In genomic region chr6:33620584-33621395, GRCh38 we compare ENCODE assay signal across 8 cellular contexts. TPM values are rescaled to one million over a fixed set of nuclear protein-coding genes. Genes with fewer than 3 reads are reported as not detected.
DNase-seq lines count a peak whose midpoint lies in the region; TF ChIP-seq lines count a peak whose summit lies in the region.

Gene ITPR3, plus strand, starts transcription at chr6:33621322. Its CDS starts 281 bp downstream, at chr6:33621603.

- H3K27ac ChIP-seq in dorsolateral prefrontal cortex (peak within 1 kb of the TSS in 22 of 59 donors; percentile 5 to 71 (median 49)), mesenchymal stem cell (ENCODE audit: low read length, poor library complexity, severe bottlenecking) (no peak within 1 kb of the TSS)

- H4K8ac ChIP-seq in mesenchymal stem cell (ENCODE audit: low read length) = peak within 1 kb of the TSS; percentile 92

- H3K4me1 Mint-ChIP-seq in activated CD4-positive, alpha-beta T cell treated with anti-CD3 and anti-CD28 coated beads, Interleukin-2, amount 10 ng/mL, durations not matched to agents 24 days and 14 days = peaks cover 48% of the 10 kb centered on the region

- H4K91ac ChIP-seq in mesenchymal stem cell (ENCODE audit: low read length) = peak within 1 kb of the TSS; percentile 76

- peaks cover 21% of the 10 kb centered on the region for H3K4me1 ChIP-seq in mesenchymal stem cell (ENCODE audit: control insufficient read depth, insufficient read depth, low read depth, low read length)

- no peaks in the 10 kb centered on the region for H3K9me3 ChIP-seq in mesenchymal stem cell (ENCODE audit: control insufficient read depth, low read length)

- peak within 1 kb of the TSS; percentile 71 for H2BK15ac ChIP-seq in mesenchymal stem cell (ENCODE audit: low read depth, poor library complexity, severe bottlenecking)

- H2AK5ac ChIP-seq in mesenchymal stem cell (ENCODE audit: low read length, severe bottlenecking) = no peak within 1 kb of the TSS

- H3K4me3 Mint-ChIP-seq in activated CD4-positive, alpha-beta T cell treated with anti-CD3 and anti-CD28 coated beads, Interleukin-2, amount 10 ng/mL, durations not matched to agents 24 days and 14 days = peak within 1 kb of the TSS; percentile 96

- peak within 1 kb of the TSS; percentile 37 for H2BK5ac ChIP-seq in mesenchymal stem cell (ENCODE audit: low read depth, low read length, poor library complexity, severe bottlenecking)

- H3K36me3 ChIP-seq in mesenchymal stem cell (ENCODE audit: control insufficient read depth in 1 of 2, insufficient read depth in 2 of 2, low read depth in 1 of 2, low read length in 2 of 2) = peaks cover 11 to 20% of the 10 kb centered on the region in 2 experiments

- H2BK120ac ChIP-seq in mesenchymal stem cell (ENCODE audit: low read depth, low read length) = peak within 1 kb of the TSS; percentile 65

- no peak for TF ChIP-seq CTCF in HFF-Myc (IDR thresholded peaks at IDR 0.05; ENCODE audit: low read depth, low read length, missing control alignments)
- TF ChIP-seq CTCF in dorsolateral prefrontal cortex (IDR thresholded peaks at IDR 0.05 in 54 of 56, conservative IDR thresholded peaks at IDR 0.05 in 2 of 56; ENCODE audit: low read depth in 1 of 56, partially characterized antibody in 56 of 56) = no peak

- H2AFZ ChIP-seq in mesenchymal stem cell (ENCODE audit: low read depth, low read length) = peak within 1 kb of the TSS; percentile 70

- H3K4me3 ChIP-seq in GM08714 (ENCODE audit: low read length) (peak within 1 kb of the TSS; percentile 93), HFF-Myc (replicated peaks; ENCODE audit: low read depth, low read length) (peak within 1 kb of the TSS; percentile 61), dorsolateral prefrontal cortex (peak within 1 kb of the TSS; percentile 37 to 73 (median 53)), mesenchymal stem cell (ENCODE audit: insufficient read depth in 1 of 2, low read depth in 1 of 2, low read length in 2 of 2) (peak within 1 kb of the TSS; percentile 74 to 93)

- peak within 1 kb of the TSS; percentile 15 to 42 for H2BK12ac ChIP-seq in mesenchymal stem cell (ENCODE audit: low read length in 2 of 2)

- intact Hi-C loops in activated CD4-positive, alpha-beta T cell treated with anti-CD3 and anti-CD28 coated beads, Interleukin-2, amount 10 ng/mL, durations not matched to agents 24 days and 14 days (cut with micrococcal nuclease) = loop anchor here (1.0 to 5.0 kb wide), 5 partner anchors 36 to 229 kb away; partner anchors contain the start of genes BAK1, CUTA, KIFC1 and ZBTB9
- intact Hi-C loops in dorsolateral prefrontal cortex (cut with DNase I) = no loop called here

- no peaks in the 10 kb centered on the region for H3K9me3 Mint-ChIP-seq in activated CD4-positive, alpha-beta T cell treated with anti-CD3 and anti-CD28 coated beads, Interleukin-2, amount 10 ng/mL, durations not matched to agents 24 days and 14 days

- DNase-seq in HFF-Myc (ENCODE audit: extremely low read depth, low read depth) (no peak), NCI-H1930 (lab: John Stamatoyannopoulos, UW) (peak; percentile 17 to 43), dorsolateral prefrontal cortex (no peak), mesenchymal stem cell (peak; percentile 64), cortex of kidney (lab: John Stamatoyannopoulos, UW) (no peak)
- peak; percentile 92 for DNase-seq in activated CD4-positive, alpha-beta T cell treated with anti-CD3 and anti-CD28 coated beads, Interleukin-2, amount 10 ng/mL, durations not matched to agents 24 days and 14 days
- peak; percentile 61 to 63 for DNase-seq in stimulated activated CD8-positive, alpha-beta memory T cell treated with anti-CD3 and anti-CD28 coated beads, Interleukin-15, amount 100 ng/mL, for 48 hours (ENCODE audit: low read depth in 2 of 2)

- WGBS in mesenchymal stem cell = under 1% methylated on average over 58 of the region's 75 CpGs

- peaks cover 18% of the 10 kb centered on the region for H3K36me3 Mint-ChIP-seq in activated CD4-positive, alpha-beta T cell treated with anti-CD3 and anti-CD28 coated beads, Interleukin-2, amount 10 ng/mL, durations not matched to agents 24 days and 14 days (ENCODE audit: low read depth)

- H3K27me3 ChIP-seq in dorsolateral prefrontal cortex (peaks cover 0 to 28% (median 13%) of the 10 kb centered on the region in 45 donors), mesenchymal stem cell (ENCODE audit: control insufficient read depth in 1 of 2, insufficient read depth in 1 of 2, low read length in 2 of 2) (no peaks in the 10 kb centered on the region)

- peak within 1 kb of the TSS; percentile 91 for H3K27ac Mint-ChIP-seq in activated CD4-positive, alpha-beta T cell treated with anti-CD3 and anti-CD28 coated beads, Interleukin-2, amount 10 ng/mL, durations not matched to agents 24 days and 14 days

- peak within 1 kb of the TSS; percentile 85 to 92 for H3K18ac ChIP-seq in mesenchymal stem cell (ENCODE audit: low read depth in 1 of 2, low read length in 2 of 2)

- H3K14ac ChIP-seq in mesenchymal stem cell (ENCODE audit: low read length in 2 of 2) = peak within 1 kb of the TSS in 1 of 2 experiments; percentile 86

- H3K23ac ChIP-seq in mesenchymal stem cell (ENCODE audit: low read length in 2 of 2) = peak within 1 kb of the TSS in 1 of 2 experiments; percentile 77

- H3K9ac ChIP-seq in mesenchymal stem cell (ENCODE audit: low read length) = peak within 1 kb of the TSS; percentile 96

- peaks cover 19% of the 10 kb centered on the region for H3K79me1 ChIP-seq in mesenchymal stem cell (replicated peaks; ENCODE audit: low read length, poor library complexity, severe bottlenecking)

- peak within 1 kb of the TSS; percentile 74 to 83 for H3K4ac ChIP-seq in mesenchymal stem cell (ENCODE audit: low read depth in 1 of 2, low read length in 2 of 2)

- H3K4me2 ChIP-seq in mesenchymal stem cell (ENCODE audit: low read length, poor library complexity, severe bottlenecking) = peak within 1 kb of the TSS; percentile 97

- no peaks in the 10 kb centered on the region for H3K27me3 Mint-ChIP-seq in activated CD4-positive, alpha-beta T cell treated with anti-CD3 and anti-CD28 coated beads, Interleukin-2, amount 10 ng/mL, durations not matched to agents 24 days and 14 days

RNA-seq across cellular contexts. Expression of gene ITPR3, which starts in this region (rescaled TPM):
- total RNA-seq in activated CD4-positive, alpha-beta T cell treated with anti-CD3 and anti-CD28 coated beads, Interleukin-2, amount 10 ng/mL, durations not matched to agents 24 days and 14 days = 45.5 and 45.6 TPM in 2 replicates
- total RNA-seq in dorsolateral prefrontal cortex = 10 to 100 TPM in 1 of 120 experiments, 1 to 10 TPM in 119; 1.3 to 10.9 (median 3.8) TPM
- 4.6 TPM for polyA plus RNA-seq in mesenchymal stem cell (2013, experiment 1 of 2)
- polyA plus RNA-seq in mesenchymal stem cell (2013, experiment 2 of 2) = 4.5 TPM

Comparison
In these comparisons a context has a peak if more than half of its experiments do, and no peak if none do; other contexts are left out.
1. DNase-seq: peak in NCI-H1930 (2 of 2), activated CD4-positive, alpha-beta T cell treated with anti-CD3 and anti-CD28 coated beads, Interleukin-2, amount 10 ng/mL, durations not matched to agents 24 days and 14 days (single experiment), mesenchymal stem cell (single experiment) and stimulated activated CD8-positive, alpha-beta memory T cell treated with anti-CD3 and anti-CD28 coated beads, Interleukin-15, amount 100 ng/mL, for 48 hours (2 of 2); none in HFF-Myc (single experiment), dorsolateral prefrontal cortex (0 of 10) and cortex of kidney (single experiment).
2. Peak in every context shown above with its lines, with median percentiles within 50 percentile points of each other: H3K4me3 ChIP-seq.